In the genomic region with DNA sequence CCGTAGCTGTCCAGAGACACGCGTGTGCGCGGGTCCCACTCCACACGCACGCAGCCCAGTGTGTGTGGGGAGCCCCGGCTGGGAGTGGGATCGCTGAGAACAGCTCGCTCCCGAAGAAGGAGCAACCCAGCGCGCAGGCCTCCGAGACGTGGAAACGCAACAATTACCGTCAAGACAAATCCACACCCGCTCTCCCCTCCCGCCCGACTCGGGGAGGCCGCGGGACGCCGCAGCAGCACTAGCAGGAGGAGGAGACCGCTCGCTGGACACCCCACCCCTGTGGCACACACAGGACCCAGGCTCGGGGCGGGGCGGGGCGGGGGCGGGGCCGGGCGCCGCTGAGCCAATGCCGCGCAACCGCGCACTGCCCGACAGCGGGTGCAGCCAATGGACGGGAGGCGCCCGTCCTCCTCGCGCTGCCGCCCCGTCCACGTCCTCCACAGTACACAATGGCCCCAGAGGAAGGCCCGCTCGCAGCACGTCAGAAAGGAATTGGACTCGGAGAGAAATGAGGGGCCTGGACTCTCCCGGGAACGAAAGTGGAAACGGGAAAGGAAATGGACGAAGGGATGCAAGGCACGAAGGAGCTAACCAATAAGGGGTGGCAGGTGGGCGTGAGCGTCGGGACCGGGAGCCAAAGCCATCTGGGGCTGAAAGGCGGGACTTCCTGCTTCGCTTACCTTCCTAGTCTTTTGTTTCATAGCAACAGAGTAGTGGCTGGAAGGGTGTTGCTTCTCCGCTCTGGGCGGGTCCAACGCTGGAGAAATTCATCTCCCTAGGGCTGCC, we compare ENCODE assay signal across 1 cellular context.
TF ChIP-seq lines count a peak whose summit lies in the region.

A gene (minus strand): TSS at position 268 of the 786 bp plus-strand sequence. CDS start 1,435 bp downstream, outside the sequence.

TF ChIP-seq in GM12878, 131 proteins besides CTCF, POLR2A, EP300 and RAD21 (continued from another document and continues in another):
- no peak for TF ChIP-seq CEBPB (IDR thresholded peaks at IDR 0.05; ENCODE audit: borderline replicate concordance in 1 of 2, low read depth in 2 of 2, low read length in 2 of 2)
- TF ChIP-seq SUZ12 (IDR thresholded peaks at IDR 0.05; ENCODE audit: unreplicated experiment), result no peak
- TF ChIP-seq EGR1 (IDR thresholded peaks at IDR 0.05; ENCODE audit: borderline replicate concordance in 1 of 2, low read depth in 2 of 2, low read length in 2 of 2), result peak in 1 of 2 experiments; percentile 77; a peak in 2 of 3 replicates
- TF ChIP-seq BHLHE40 (IDR thresholded peaks at IDR 0.05; ENCODE audit: borderline replicate concordance in 1 of 2, low read depth in 2 of 2, low read length in 1 of 2), result peak in 1 of 2 experiments; percentile 36; a peak in 1 of 4 replicates
- TF ChIP-seq JUND (IDR thresholded peaks at IDR 0.05; ENCODE audit: low read depth, low read length), result no peak
- TF ChIP-seq, protein P1, sequence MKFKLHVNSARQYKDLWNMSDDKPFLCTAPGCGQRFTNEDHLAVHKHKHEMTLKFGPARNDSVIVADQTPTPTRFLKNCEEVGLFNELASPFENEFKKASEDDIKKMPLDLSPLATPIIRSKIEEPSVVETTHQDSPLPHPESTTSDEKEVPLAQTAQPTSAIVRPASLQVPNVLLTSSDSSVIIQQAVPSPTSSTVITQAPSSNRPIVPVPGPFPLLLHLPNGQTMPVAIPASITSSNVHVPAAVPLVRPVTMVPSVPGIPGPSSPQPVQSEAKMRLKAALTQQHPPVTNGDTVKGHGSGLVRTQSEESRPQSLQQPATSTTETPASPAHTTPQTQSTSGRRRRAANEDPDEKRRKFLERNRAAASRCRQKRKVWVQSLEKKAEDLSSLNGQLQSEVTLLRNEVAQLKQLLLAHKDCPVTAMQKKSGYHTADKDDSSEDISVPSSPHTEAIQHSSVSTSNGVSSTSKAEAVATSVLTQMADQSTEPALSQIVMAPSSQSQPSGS (IDR thresholded peaks at IDR 0.05; ENCODE audit: low read length), result no peak
- TF ChIP-seq, protein P2, sequence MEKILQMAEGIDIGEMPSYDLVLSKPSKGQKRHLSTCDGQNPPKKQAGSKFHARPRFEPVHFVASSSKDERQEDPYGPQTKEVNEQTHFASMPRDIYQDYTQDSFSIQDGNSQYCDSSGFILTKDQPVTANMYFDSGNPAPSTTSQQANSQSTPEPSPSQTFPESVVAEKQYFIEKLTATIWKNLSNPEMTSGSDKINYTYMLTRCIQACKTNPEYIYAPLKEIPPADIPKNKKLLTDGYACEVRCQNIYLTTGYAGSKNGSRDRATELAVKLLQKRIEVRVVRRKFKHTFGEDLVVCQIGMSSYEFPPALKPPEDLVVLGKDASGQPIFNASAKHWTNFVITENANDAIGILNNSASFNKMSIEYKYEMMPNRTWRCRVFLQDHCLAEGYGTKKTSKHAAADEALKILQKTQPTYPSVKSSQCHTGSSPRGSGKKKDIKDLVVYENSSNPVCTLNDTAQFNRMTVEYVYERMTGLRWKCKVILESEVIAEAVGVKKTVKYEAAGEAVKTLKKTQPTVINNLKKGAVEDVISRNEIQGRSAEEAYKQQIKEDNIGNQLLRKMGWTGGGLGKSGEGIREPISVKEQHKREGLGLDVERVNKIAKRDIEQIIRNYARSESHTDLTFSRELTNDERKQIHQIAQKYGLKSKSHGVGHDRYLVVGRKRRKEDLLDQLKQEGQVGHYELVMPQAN (conservative IDR thresholded peaks at IDR 0.05), result peak; percentile 56
- no peak; the same call in 1 of the 2 replicates for TF ChIP-seq SMAD5 (IDR thresholded peaks at IDR 0.05; ENCODE audit: low read depth)
- peak; percentile 79 for TF ChIP-seq MXI1 (IDR thresholded peaks at IDR 0.05; ENCODE audit: low read depth, low read length)
- no peak for TF ChIP-seq KDM1A (IDR thresholded peaks at IDR 0.05; ENCODE audit: borderline replicate concordance)
- no peak for TF ChIP-seq CHD4 (IDR thresholded peaks at IDR 0.05)
- TF ChIP-seq RBBP5 (conservative IDR thresholded peaks at IDR 0.05), result no peak
- no peak for TF ChIP-seq CBFB (IDR thresholded peaks at IDR 0.05; ENCODE audit: low read depth)
- TF ChIP-seq, protein P3, sequence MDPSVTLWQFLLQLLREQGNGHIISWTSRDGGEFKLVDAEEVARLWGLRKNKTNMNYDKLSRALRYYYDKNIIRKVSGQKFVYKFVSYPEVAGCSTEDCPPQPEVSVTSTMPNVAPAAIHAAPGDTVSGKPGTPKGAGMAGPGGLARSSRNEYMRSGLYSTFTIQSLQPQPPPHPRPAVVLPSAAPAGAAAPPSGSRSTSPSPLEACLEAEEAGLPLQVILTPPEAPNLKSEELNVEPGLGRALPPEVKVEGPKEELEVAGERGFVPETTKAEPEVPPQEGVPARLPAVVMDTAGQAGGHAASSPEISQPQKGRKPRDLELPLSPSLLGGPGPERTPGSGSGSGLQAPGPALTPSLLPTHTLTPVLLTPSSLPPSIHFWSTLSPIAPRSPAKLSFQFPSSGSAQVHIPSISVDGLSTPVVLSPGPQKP (IDR thresholded peaks at IDR 0.05; ENCODE audit: low read depth, low read length), result no peak
- TF ChIP-seq BRCA1 (IDR thresholded peaks at IDR 0.05; ENCODE audit: low read depth, low read length), result no peak
- no peak for TF ChIP-seq MYB (IDR thresholded peaks at IDR 0.05; ENCODE audit: borderline replicate concordance, low read depth, low read length)
- no peak for TF ChIP-seq SREBF2 (IDR thresholded peaks at IDR 0.05; ENCODE audit: low read length)
- TF ChIP-seq ZBED1 (IDR thresholded peaks at IDR 0.05; ENCODE audit: borderline replicate concordance), result no peak; the same call in 1 of the 2 replicates
- no peak for TF ChIP-seq FOXK2 (IDR thresholded peaks at IDR 0.05)
- TF ChIP-seq, protein P4, sequence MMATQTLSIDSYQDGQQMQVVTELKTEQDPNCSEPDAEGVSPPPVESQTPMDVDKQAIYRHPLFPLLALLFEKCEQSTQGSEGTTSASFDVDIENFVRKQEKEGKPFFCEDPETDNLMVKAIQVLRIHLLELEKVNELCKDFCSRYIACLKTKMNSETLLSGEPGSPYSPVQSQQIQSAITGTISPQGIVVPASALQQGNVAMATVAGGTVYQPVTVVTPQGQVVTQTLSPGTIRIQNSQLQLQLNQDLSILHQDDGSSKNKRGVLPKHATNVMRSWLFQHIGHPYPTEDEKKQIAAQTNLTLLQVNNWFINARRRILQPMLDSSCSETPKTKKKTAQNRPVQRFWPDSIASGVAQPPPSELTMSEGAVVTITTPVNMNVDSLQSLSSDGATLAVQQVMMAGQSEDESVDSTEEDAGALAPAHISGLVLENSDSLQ (IDR thresholded peaks at IDR 0.05), result peak; percentile 98
- TF ChIP-seq, protein P5, sequence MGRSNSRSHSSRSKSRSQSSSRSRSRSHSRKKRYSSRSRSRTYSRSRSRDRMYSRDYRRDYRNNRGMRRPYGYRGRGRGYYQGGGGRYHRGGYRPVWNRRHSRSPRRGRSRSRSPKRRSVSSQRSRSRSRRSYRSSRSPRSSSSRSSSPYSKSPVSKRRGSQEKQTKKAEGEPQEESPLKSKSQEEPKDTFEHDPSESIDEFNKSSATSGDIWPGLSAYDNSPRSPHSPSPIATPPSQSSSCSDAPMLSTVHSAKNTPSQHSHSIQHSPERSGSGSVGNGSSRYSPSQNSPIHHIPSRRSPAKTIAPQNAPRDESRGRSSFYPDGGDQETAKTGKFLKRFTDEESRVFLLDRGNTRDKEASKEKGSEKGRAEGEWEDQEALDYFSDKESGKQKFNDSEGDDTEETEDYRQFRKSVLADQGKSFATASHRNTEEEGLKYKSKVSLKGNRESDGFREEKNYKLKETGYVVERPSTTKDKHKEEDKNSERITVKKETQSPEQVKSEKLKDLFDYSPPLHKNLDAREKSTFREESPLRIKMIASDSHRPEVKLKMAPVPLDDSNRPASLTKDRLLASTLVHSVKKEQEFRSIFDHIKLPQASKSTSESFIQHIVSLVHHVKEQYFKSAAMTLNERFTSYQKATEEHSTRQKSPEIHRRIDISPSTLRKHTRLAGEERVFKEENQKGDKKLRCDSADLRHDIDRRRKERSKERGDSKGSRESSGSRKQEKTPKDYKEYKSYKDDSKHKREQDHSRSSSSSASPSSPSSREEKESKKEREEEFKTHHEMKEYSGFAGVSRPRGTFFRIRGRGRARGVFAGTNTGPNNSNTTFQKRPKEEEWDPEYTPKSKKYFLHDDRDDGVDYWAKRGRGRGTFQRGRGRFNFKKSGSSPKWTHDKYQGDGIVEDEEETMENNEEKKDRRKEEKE (IDR thresholded peaks at IDR 0.05), result no peak
- TF ChIP-seq ZNF622 (IDR thresholded peaks at IDR 0.05), result no peak
- no peak for TF ChIP-seq ZNF207 (IDR thresholded peaks at IDR 0.05; ENCODE audit: borderline replicate concordance)
- 0 out of 2 replicates have a peak, but pooled peaks have one; percentile 85 for TF ChIP-seq WRNIP1 (IDR thresholded peaks at IDR 0.05; ENCODE audit: borderline replicate concordance, low read depth, low read length)
- no peak for TF ChIP-seq RAD51 (IDR thresholded peaks at IDR 0.05)
- TF ChIP-seq, protein P6, sequence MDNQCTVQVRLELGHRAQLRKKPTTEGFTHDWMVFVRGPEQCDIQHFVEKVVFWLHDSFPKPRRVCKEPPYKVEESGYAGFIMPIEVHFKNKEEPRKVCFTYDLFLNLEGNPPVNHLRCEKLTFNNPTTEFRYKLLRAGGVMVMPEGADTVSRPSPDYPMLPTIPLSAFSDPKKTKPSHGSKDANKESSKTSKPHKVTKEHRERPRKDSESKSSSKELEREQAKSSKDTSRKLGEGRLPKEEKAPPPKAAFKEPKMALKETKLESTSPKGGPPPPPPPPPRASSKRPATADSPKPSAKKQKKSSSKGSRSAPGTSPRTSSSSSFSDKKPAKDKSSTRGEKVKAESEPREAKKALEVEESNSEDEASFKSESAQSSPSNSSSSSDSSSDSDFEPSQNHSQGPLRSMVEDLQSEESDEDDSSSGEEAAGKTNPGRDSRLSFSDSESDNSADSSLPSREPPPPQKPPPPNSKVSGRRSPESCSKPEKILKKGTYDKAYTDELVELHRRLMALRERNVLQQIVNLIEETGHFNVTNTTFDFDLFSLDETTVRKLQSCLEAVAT (IDR thresholded peaks at IDR 0.05), result peak; percentile 41; the same call in 1 of the 2 replicates
- TF ChIP-seq NFXL1 (IDR thresholded peaks at IDR 0.05; ENCODE audit: borderline replicate concordance), result no peak
- TF ChIP-seq, protein P7, sequence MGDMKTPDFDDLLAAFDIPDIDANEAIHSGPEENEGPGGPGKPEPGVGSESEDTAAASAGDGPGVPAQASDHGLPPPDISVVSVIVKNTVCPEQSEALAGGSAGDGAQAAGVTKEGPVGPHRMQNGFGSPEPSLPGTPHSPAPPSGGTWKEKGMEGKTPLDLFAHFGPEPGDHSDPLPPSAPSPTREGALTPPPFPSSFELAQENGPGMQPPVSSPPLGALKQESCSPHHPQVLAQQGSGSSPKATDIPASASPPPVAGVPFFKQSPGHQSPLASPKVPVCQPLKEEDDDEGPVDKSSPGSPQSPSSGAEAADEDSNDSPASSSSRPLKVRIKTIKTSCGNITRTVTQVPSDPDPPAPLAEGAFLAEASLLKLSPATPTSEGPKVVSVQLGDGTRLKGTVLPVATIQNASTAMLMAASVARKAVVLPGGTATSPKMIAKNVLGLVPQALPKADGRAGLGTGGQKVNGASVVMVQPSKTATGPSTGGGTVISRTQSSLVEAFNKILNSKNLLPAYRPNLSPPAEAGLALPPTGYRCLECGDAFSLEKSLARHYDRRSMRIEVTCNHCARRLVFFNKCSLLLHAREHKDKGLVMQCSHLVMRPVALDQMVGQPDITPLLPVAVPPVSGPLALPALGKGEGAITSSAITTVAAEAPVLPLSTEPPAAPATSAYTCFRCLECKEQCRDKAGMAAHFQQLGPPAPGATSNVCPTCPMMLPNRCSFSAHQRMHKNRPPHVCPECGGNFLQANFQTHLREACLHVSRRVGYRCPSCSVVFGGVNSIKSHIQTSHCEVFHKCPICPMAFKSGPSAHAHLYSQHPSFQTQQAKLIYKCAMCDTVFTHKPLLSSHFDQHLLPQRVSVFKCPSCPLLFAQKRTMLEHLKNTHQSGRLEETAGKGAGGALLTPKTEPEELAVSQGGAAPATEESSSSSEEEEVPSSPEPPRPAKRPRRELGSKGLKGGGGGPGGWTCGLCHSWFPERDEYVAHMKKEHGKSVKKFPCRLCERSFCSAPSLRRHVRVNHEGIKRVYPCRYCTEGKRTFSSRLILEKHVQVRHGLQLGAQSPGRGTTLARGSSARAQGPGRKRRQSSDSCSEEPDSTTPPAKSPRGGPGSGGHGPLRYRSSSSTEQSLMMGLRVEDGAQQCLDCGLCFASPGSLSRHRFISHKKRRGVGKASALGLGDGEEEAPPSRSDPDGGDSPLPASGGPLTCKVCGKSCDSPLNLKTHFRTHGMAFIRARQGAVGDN (IDR thresholded peaks at IDR 0.05), result no peak
- TF ChIP-seq NFIC (IDR thresholded peaks at IDR 0.05; ENCODE audit: low read depth, low read length), result no peak
- no peak for TF ChIP-seq CHD1 (IDR thresholded peaks at IDR 0.05; ENCODE audit: low read depth, low read length)
- no peak for TF ChIP-seq RCOR1 (conservative IDR thresholded peaks at IDR 0.05; ENCODE audit: low read depth, low read length)
- TF ChIP-seq, protein P8, sequence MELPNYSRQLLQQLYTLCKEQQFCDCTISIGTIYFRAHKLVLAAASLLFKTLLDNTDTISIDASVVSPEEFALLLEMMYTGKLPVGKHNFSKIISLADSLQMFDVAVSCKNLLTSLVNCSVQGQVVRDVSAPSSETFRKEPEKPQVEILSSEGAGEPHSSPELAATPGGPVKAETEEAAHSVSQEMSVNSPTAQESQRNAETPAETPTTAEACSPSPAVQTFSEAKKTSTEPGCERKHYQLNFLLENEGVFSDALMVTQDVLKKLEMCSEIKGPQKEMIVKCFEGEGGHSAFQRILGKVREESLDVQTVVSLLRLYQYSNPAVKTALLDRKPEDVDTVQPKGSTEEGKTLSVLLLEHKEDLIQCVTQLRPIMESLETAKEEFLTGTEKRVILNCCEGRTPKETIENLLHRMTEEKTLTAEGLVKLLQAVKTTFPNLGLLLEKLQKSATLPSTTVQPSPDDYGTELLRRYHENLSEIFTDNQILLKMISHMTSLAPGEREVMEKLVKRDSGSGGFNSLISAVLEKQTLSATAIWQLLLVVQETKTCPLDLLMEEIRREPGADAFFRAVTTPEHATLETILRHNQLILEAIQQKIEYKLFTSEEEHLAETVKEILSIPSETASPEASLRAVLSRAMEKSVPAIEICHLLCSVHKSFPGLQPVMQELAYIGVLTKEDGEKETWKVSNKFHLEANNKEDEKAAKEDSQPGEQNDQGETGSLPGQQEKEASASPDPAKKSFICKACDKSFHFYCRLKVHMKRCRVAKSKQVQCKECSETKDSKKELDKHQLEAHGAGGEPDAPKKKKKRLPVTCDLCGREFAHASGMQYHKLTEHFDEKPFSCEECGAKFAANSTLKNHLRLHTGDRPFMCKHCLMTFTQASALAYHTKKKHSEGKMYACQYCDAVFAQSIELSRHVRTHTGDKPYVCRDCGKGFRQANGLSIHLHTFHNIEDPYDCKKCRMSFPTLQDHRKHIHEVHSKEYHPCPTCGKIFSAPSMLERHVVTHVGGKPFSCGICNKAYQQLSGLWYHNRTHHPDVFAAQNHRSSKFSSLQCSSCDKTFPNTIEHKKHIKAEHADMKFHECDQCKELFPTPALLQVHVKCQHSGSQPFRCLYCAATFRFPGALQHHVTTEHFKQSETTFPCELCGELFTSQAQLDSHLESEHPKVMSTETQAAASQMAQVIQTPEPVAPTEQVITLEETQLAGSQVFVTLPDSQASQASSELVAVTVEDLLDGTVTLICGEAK (IDR thresholded peaks at IDR 0.05; ENCODE audit: borderline replicate concordance), result peak; percentile 88
- no peak for TF ChIP-seq STAT3 (IDR thresholded peaks at IDR 0.05; ENCODE audit: low read depth, low read length)
- TF ChIP-seq, protein P9, sequence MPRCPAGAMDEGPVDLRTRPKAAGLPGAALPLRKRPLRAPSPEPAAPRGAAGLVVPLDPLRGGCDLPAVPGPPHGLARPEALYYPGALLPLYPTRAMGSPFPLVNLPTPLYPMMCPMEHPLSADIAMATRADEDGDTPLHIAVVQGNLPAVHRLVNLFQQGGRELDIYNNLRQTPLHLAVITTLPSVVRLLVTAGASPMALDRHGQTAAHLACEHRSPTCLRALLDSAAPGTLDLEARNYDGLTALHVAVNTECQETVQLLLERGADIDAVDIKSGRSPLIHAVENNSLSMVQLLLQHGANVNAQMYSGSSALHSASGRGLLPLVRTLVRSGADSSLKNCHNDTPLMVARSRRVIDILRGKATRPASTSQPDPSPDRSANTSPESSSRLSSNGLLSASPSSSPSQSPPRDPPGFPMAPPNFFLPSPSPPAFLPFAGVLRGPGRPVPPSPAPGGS (IDR thresholded peaks at IDR 0.05; ENCODE audit: borderline replicate concordance, insufficient read depth, low read depth, low read length, poor library complexity, severe bottlenecking), result no peak
